In genomic region chr2:136131961-136132839, GRCh38 we compare ENCODE assay signal across 8 cellular contexts. TPM values are rescaled to one million over a fixed set of nuclear protein-coding genes. Genes with fewer than 3 reads are reported as not detected.
DNase-seq lines count a peak whose midpoint lies in the region; ATAC-seq and TF ChIP-seq lines count a peak whose summit lies in the region.

No MANE protein-coding gene starts in this region.

- POLR2A ChIA-PET in activated B cell treated with CpG ODN at 0.5 μM for 24 hours (lab: Charles Lee) = interaction anchor here (0.6 to 12.1 kb wide), 29 partner anchors 7 to 252 kb away, joined by 3 to 478 read pairs (median 7); partner anchors contain the start of genes CXCR4 and DARS1

- TF ChIP-seq CTCF in activated B cell treated with CpG ODN at 0.5 μM for 24 hours (IDR thresholded peaks at IDR 0.05) = no peak

- ATAC-seq in HG03095 (IDR thresholded peaks at IDR 0.05; ENCODE audit: unreplicated experiment) (peak; percentile 74), activated B cell treated with CpG ODN at 0.5 μM for 24 hours (ENCODE audit: low read depth) (peak; percentile 60)

- intact Hi-C loops in activated B cell treated with CpG ODN at 0.5 μM for 24 hours (cut with micrococcal nuclease) = loop anchor here (1.0 to 10.0 kb wide), 16 partner anchors 13 to 1387 kb away; partner anchors contain the start of genes DARS1, R3HDM1, UBXN4 and ZRANB3

- H3K4me1 Mint-ChIP-seq in activated B cell treated with CpG ODN at 0.5 μM for 24 hours = peaks cover 99% of the 10 kb centered on the region

- CTCF ChIA-PET in activated B cell treated with CpG ODN at 0.5 μM for 24 hours (lab: Charles Lee) = interaction anchor here (0.6 to 4.2 kb wide), 15 partner anchors 13 to 252 kb away, joined by 3 to 20 read pairs (median 3); no protein-coding TSS in a partner anchor

- peak overlapping the region; percentile 99 for H3K27ac Mint-ChIP-seq in activated B cell treated with CpG ODN at 0.5 μM for 24 hours

- H3K27me3 Mint-ChIP-seq in activated B cell treated with CpG ODN at 0.5 μM for 24 hours = no peaks in the 10 kb centered on the region

- H3K9me3 Mint-ChIP-seq in activated B cell treated with CpG ODN at 0.5 μM for 24 hours = no peaks in the 10 kb centered on the region

- DNase-seq in NCI-H748 (lab: John Stamatoyannopoulos, UW; ENCODE audit: unreplicated experiment) (peak; percentile 63), NCI-H748 treated with DMSO at 0.1 percent for 48 hours (lab: John Stamatoyannopoulos, UW) (no peak), activated B cell treated with CpG ODN at 0.5 μM for 24 hours (peak; percentile 60), germinal center (ENCODE audit: low spot score) (peak; percentile 84), HK-2 (ENCODE audit: unreplicated experiment) (no peak), NCI-H1436 treated with DMSO at 0.1 percent for 48 hours (lab: John Stamatoyannopoulos, UW) (no peak), HuH-7.5 (ENCODE audit: low spot score) (no peak)

- no peaks in the 10 kb centered on the region for H3K36me3 Mint-ChIP-seq in activated B cell treated with CpG ODN at 0.5 μM for 24 hours (ENCODE audit: low read depth)

- H3K4me3 Mint-ChIP-seq in activated B cell treated with CpG ODN at 0.5 μM for 24 hours = peak overlapping the region; percentile 76

RNA-seq across cellular contexts. Expression of gene CXCR4, which starts 14.3 kb away (rescaled TPM):
- 200 and 213 TPM in 2 replicates for total RNA-seq in activated B cell treated with CpG ODN at 0.5 μM for 24 hours

Comparison
In these comparisons a context has a peak if more than half of its experiments do, and no peak if none do; other contexts are left out.
1. DNase-seq: peak in NCI-H748 (single experiment), activated B cell treated with CpG ODN at 0.5 μM for 24 hours (single experiment) and germinal center (single experiment); none in NCI-H748 treated with DMSO at 0.1 percent for 48 hours (single experiment), HK-2 (single experiment), NCI-H1436 treated with DMSO at 0.1 percent for 48 hours (single experiment) and HuH-7.5 (single experiment).